ENCODE assay signal across 2 cellular contexts in genomic region chr7:105600720-105601550, GRCh38.
TF ChIP-seq lines count a peak whose summit lies in the region.

No MANE protein-coding gene starts in this region.

TF ChIP-seq in Ishikawa, 13 proteins besides CTCF, POLR2A, EP300 and RAD21 (continued from another document):
- TF ChIP-seq NFIC (IDR thresholded peaks at IDR 0.05) = no peak

TF ChIP-seq in H1, 55 proteins besides CTCF, POLR2A, EP300 and RAD21 (continued from another document):
- TF ChIP-seq TEAD4 (IDR thresholded peaks at IDR 0.05; ENCODE audit: low read depth, low read length) (no peak), CREB1 (IDR thresholded peaks at IDR 0.05) (no peak)
